ENCODE assay signal across 30 cellular contexts in genomic region chr17:74218436-74218835, GRCh38. TPM values are rescaled to one million over a fixed set of nuclear protein-coding genes. Genes with fewer than 3 reads are reported as not detected.
"Had no signal": no experiment of that assay in that cellular context is flagged by ENCODE, and none has a peak within 500 bp of the region (broad histone marks: within the 10 kb centered on the region; RNA-seq: fewer than 3 reads in every experiment).

No MANE protein-coding gene starts in this region.

- H3K36me3 ChIP-seq: adrenal gland, Peyer's patch had no signal

- H3K9ac ChIP-seq: KMS-11 had no signal

- H3K4me3 ChIP-seq: adrenal gland, Peyer's patch had no signal

- H3K27ac ChIP-seq: adrenal gland, KMS-11, Peyer's patch, RWPE1 had no signal

- H3K9me3 ChIP-seq: adrenal gland, Peyer's patch had no signal

- DNase-seq: activated B cell treated with CpG ODN at 0.5 μM for 24 hours; activated CD4-positive, alpha-beta memory T cell treated with anti-CD3 and anti-CD28 coated beads for 36 hours; activated CD4-positive, alpha-beta T cell treated with anti-CD3 and anti-CD28 coated beads for 1 hour; activated CD4-positive, alpha-beta T cell treated with anti-CD3 and anti-CD28 coated beads, Interleukin-2, amount 10 ng/mL, durations not matched to agents 7 days and 5 days; activated CD8-positive, alpha-beta memory T cell treated with anti-CD3 and anti-CD28 coated beads for 24 hours; activated gamma-delta T cell; activated naive CD4-positive, alpha-beta T cell treated with anti-CD3 and anti-CD28 coated beads for 36 hours; activated T-cell treated with anti-CD3 and anti-CD28 coated beads, Interleukin-2, amount 50 U/mL, for 4 hours; adrenal gland; aorta; MV-4-11; NCI-H1436; NCI-H2029 treated with DMSO at 0.1 percent for 48 hours; NCI-H345; NCI-H510A; NCI-H526 treated with DMSO at 0.1 percent for 48 hours; NCI-H82; NK-92 treated with Interleukin-12 subunit alpha and Interleukin-12 subunit beta, amount 100 ng/mL, for 24 hours; Peyer's patch; SHP77; T-cell; T-helper 2 cell; T1000 had no signal

- H3K4me2 ChIP-seq: KMS-11 had no signal

- H3K27me3 Mint-ChIP-seq: activated B cell treated with CpG ODN at 0.5 μM for 24 hours; activated CD4-positive, alpha-beta memory T cell treated with anti-CD3 and anti-CD28 coated beads for 36 hours; activated naive CD8-positive, alpha-beta T cell; activated T-helper 17 cell treated with anti-CD3 and anti-CD28 coated beads, Interleukin-2, amount 50 U/mL, for 72 hours; T-cell had no signal

- H3K4me1 Mint-ChIP-seq: activated T-helper 17 cell treated with anti-CD3 and anti-CD28 coated beads, Interleukin-2, amount 50 U/mL, for 72 hours had no signal

- H3K27me3 ChIP-seq: adrenal gland, Peyer's patch had no signal

- ATAC-seq: activated T-cell treated with anti-CD3 and anti-CD28 coated beads, Interleukin-2, amount 50 U/mL, for 4 hours; activated T-helper 17 cell treated with anti-CD3 and anti-CD28 coated beads, Interleukin-2, amount 50 U/mL, for 72 hours; T-cell had no signal

- H3K4me3 Mint-ChIP-seq: activated B cell treated with CpG ODN at 0.5 μM for 24 hours; activated CD4-positive, alpha-beta memory T cell treated with anti-CD3 and anti-CD28 coated beads for 36 hours; activated CD4-positive, alpha-beta T cell treated with anti-CD3 and anti-CD28 coated beads, Interleukin-2, amount 10 ng/mL, durations not matched to agents 7 days and 5 days; activated naive CD4-positive, alpha-beta T cell treated with anti-CD3 and anti-CD28 coated beads for 36 hours; activated naive CD8-positive, alpha-beta T cell; activated T-cell treated with anti-CD3 and anti-CD28 coated beads, Interleukin-2, amount 50 U/mL, for 4 hours; activated T-helper 17 cell treated with anti-CD3 and anti-CD28 coated beads, Interleukin-2, amount 50 U/mL, for 72 hours; T-cell had no signal

- H3K27ac Mint-ChIP-seq: activated B cell treated with CpG ODN at 0.5 μM for 24 hours; activated CD4-positive, alpha-beta memory T cell treated with anti-CD3 and anti-CD28 coated beads for 36 hours; activated CD4-positive, alpha-beta T cell treated with anti-CD3 and anti-CD28 coated beads, Interleukin-2, amount 10 ng/mL, durations not matched to agents 7 days and 5 days; activated naive CD4-positive, alpha-beta T cell treated with anti-CD3 and anti-CD28 coated beads for 36 hours; activated naive CD8-positive, alpha-beta T cell; activated T-helper 17 cell treated with anti-CD3 and anti-CD28 coated beads, Interleukin-2, amount 50 U/mL, for 72 hours; T-cell had no signal

- H3K4me1 ChIP-seq: adrenal gland had no signal

- H3K9me3 Mint-ChIP-seq: activated CD4-positive, alpha-beta memory T cell treated with anti-CD3 and anti-CD28 coated beads for 36 hours; activated CD4-positive, alpha-beta T cell treated with anti-CD3 and anti-CD28 coated beads, Interleukin-2, amount 10 ng/mL, durations not matched to agents 7 days and 5 days; activated naive CD4-positive, alpha-beta T cell treated with anti-CD3 and anti-CD28 coated beads for 36 hours; activated T-cell treated with anti-CD3 and anti-CD28 coated beads, Interleukin-2, amount 50 U/mL, for 4 hours; activated T-helper 17 cell treated with anti-CD3 and anti-CD28 coated beads, Interleukin-2, amount 50 U/mL, for 72 hours; T-cell had no signal

RNA-seq across cellular contexts. Expression of gene DNAI2, which starts 55.6 kb away (rescaled TPM):
- total RNA-seq: activated B cell treated with CpG ODN at 0.5 μM for 24 hours; activated T-cell treated with anti-CD3 and anti-CD28 coated beads, Interleukin-2, amount 50 U/mL, for 4 hours; aorta; bronchial epithelial cell; MCF 10A; Peyer's patch; SK-MEL-5 had no signal
- polyA plus RNA-seq: aorta had no signal
